Comparison of ENCODE assay signal across 8 cellular contexts in genomic region chr12:22046090-22046967, GRCh38. TPM values are rescaled to one million over a fixed set of nuclear protein-coding genes. Genes with fewer than 3 reads are reported as not detected.
DNase-seq lines count a peak whose midpoint lies in the region; ATAC-seq, FAIRE-seq and TF ChIP-seq lines count a peak whose summit lies in the region.

TSS of gene CMAS (plus strand) at chr12:22046218. CDS start at chr12:22046304, 86 bp downstream.

- ATAC-seq in GM18511 (IDR thresholded peaks at IDR 0.05; ENCODE audit: unreplicated experiment): peak; percentile 84
- ATAC-seq in HG02981 (IDR thresholded peaks at IDR 0.05; ENCODE audit: unreplicated experiment): peak; percentile 83

- TF ChIP-seq CTCF in VCaP (conservative IDR thresholded peaks at IDR 0.05): no peak

- H3K9me3 ChIP-seq in small intestine (ENCODE audit: control insufficient read depth, low read depth): no peaks in the 10 kb centered on the region

- in situ Hi-C loops in T47D (cut with HindIII; ENCODE audit: low pct_unique_long_range_greater_than_20kb, low sequenced_read_pairs): no loop called here

- 0 to 1% (median 0%) methylated on average over 58 to 64 of the region's 64 CpGs for WGBS in small intestine, 3 donors

- peak within 1 kb of the TSS; percentile 87 for H3K27ac ChIP-seq in VCaP
- peak within 1 kb of the TSS; percentile 98 to 99 for H3K27ac ChIP-seq in small intestine (ENCODE audit: low read depth in 1 of 2, low read length in 1 of 2)

- H3K4me3 ChIP-seq in small intestine (ENCODE audit: low read depth in 1 of 2, low read length in 2 of 2): peak within 1 kb of the TSS; percentile 90 to 97

- DNase-seq in 8988T (peak; percentile 26), NCI-H2107 treated with DMSO at 0.1 percent for 48 hours (lab: John Stamatoyannopoulos, UW; ENCODE audit: unreplicated experiment) (peak; percentile 47), T47D (ENCODE audit: low read depth in 1 of 2, low spot score in 1 of 2) (peak; percentile 55 to 81), iPS-NIHi11 (ENCODE audit: low spot score) (peak; percentile 92), small intestine (peak; percentile 81)

- H3K27me3 ChIP-seq in small intestine (ENCODE audit: control insufficient read depth in 2 of 2, insufficient read depth in 2 of 2, low read length in 2 of 2): no peaks in the 10 kb centered on the region

- no peak for FAIRE-seq in small intestine (lab: Jason Lieb, UNC)

- H3K36me3 ChIP-seq in small intestine (ENCODE audit: control insufficient read depth in 2 of 2, insufficient read depth in 2 of 2, low read length in 2 of 2): peaks cover 0 to 3% of the 10 kb centered on the region in 2 donors

- H3K4me1 ChIP-seq in small intestine (ENCODE audit: control insufficient read depth in 2 of 2, insufficient read depth in 1 of 2, low read depth in 1 of 2, low read length in 1 of 2): peaks cover 13 to 16% of the 10 kb centered on the region in 2 donors

RNA-seq across cellular contexts. Expression of gene CMAS, which starts in this region (rescaled TPM):
- polyA plus RNA-seq in small intestine: 100 to 1,000 TPM in 2 of 3 donors, 10 to 100 TPM in 1; 90.4 to 215 (median 135) TPM

Comparison
In these comparisons a context has a peak if more than half of its experiments do, and no peak if none do; other contexts are left out.
1. Peak in every context shown above with its lines: DNase-seq, ATAC-seq, H3K4me3 ChIP-seq and H3K27ac ChIP-seq.
2. DNase-seq: peak in every context shown above with its lines; median percentile 92 in iPS-NIHi11; 81 in small intestine; 68 in T47D; 47 in NCI-H2107 treated with DMSO at 0.1 percent for 48 hours; 26 in 8988T.